Comparison of ENCODE assay signal across 9 cellular contexts in the genomic region with DNA sequence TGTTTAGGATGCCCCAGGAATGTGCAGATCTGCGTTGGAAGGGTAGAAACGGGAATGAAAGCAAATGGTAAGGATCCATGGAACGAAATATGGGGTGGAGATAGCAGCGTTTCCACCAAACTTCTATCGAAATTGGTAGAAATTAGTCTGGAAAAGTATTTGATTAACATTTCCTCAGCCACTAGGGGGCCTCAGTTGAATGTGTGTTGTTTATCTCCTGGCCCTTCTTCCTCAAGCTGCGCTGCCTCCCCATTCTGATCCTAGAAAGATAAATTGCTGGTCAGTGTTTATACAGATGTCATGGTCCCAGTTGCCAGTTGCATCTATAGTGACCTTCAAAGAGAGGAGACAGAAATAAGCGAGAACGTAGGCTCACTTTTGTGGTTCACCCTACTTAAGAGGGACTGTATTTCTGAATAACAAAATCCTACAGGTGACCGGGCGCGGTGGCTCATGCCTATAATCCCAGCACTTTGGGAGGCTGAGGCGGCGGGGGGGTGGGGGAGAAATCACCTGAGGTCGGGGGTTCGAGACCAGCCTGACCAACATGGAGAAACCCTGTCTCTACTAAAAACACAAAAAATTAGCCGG.
DNase-seq lines count a peak whose midpoint lies in the region; ATAC-seq, FAIRE-seq and TF ChIP-seq lines count a peak whose summit lies in the region.
"Had no signal": no experiment of that assay in that cellular context is flagged by ENCODE, and none has a peak within 500 bp of the region (broad histone marks: within the 10 kb centered on the region; RNA-seq: fewer than 3 reads in every experiment).

No MANE protein-coding gene starts in this region.

- no peak overlapping the region for H2AK5ac ChIP-seq in IMR-90 (ENCODE audit: low read depth, low read length)

- H3K4me1 ChIP-seq in IMR-90 (ENCODE audit: control insufficient read depth, insufficient read depth, low read length) (0 out of 2 replicates have a peak, but pooled peaks cover 2% of the 10 kb centered on the region), tibial nerve (no peaks in the 10 kb centered on the region)

- in situ Hi-C loops in IMR-90 (cut with MboI; ENCODE audit: low sequenced_read_pairs): no loop called here

- TF ChIP-seq POLR2A in IMR-90 (IDR thresholded peaks at IDR 0.05; ENCODE audit: low read depth, low read length): no peak
- no peak for TF ChIP-seq POLR2A in tibial nerve (IDR thresholded peaks at IDR 0.05)

- peak overlapping the region; percentile 69; the same call in 1 of the 2 replicates for H3K4me2 ChIP-seq in IMR-90 (ENCODE audit: low read depth, low read length)

- no peak overlapping the region for H3K9ac ChIP-seq in IMR-90 (ENCODE audit: low read depth, low read length)

- no peak overlapping the region for H3K14ac ChIP-seq in IMR-90 (replicated peaks; ENCODE audit: low read depth, low read length)

- no peak overlapping the region for H2BK5ac ChIP-seq in IMR-90 (ENCODE audit: low read depth, low read length, poor library complexity, severe bottlenecking)

- H4K8ac ChIP-seq in IMR-90 (ENCODE audit: low read depth in 2 of 2, low read length in 2 of 2): no peak overlapping the region

- CTCF ChIA-PET in IMR-90 (lab: Yijun Ruan, JAX): interaction anchor here (0.5 to 0.7 kb wide), 3 partner anchors 13 to 217 kb away, joined by 3 read pairs; no protein-coding TSS in a partner anchor

- H3K9me3 ChIP-seq in IMR-90 (ENCODE audit: control insufficient read depth, insufficient read depth, low read length) (peaks cover 3% of the 10 kb centered on the region; the same call in 1 of the 2 replicates), tibial nerve (no peaks in the 10 kb centered on the region)

- no peak overlapping the region for H2AK9ac ChIP-seq in IMR-90 (replicated peaks; ENCODE audit: low read depth, low read length, poor library complexity)

- FAIRE-seq in RCC 7860 (lab: Jason Lieb, UNC): no peak

- H2BK15ac ChIP-seq in IMR-90 (ENCODE audit: low read depth, low read length): no peak overlapping the region

- H3K18ac ChIP-seq in IMR-90 (ENCODE audit: low read depth, low read length): peak overlapping the region; percentile 43; the same call in 1 of the 2 replicates

- H3K4ac ChIP-seq in IMR-90 (ENCODE audit: low read depth, low read length): 0 out of 2 replicates have a peak overlapping the region, but pooled peaks have one; percentile 45

- peak overlapping the region; percentile 82; the same call in 1 of the 2 replicates for H2BK20ac ChIP-seq in IMR-90 (ENCODE audit: low read depth, low read length)

- H3K56ac ChIP-seq in IMR-90 (ENCODE audit: extremely low read depth, insufficient read depth, low read length): 0 out of 2 replicates have a peak overlapping the region, but pooled peaks have one; percentile 4

- H3K36me3 ChIP-seq in IMR-90 (ENCODE audit: control insufficient read depth, insufficient read depth, low read length) (no peaks in the 10 kb centered on the region), tibial nerve (no peaks in the 10 kb centered on the region)

- H4K91ac ChIP-seq in IMR-90 (ENCODE audit: insufficient read depth, low read depth, low read length): no peak overlapping the region

- no peaks in the 10 kb centered on the region for H4K20me1 ChIP-seq in IMR-90 (ENCODE audit: insufficient read depth, low read length)

- no TSS peak for BruUV-seq in IMR-90 (replicated peaks; lab: Mats Ljungman, UMichigan)

- H3K27ac ChIP-seq in IMR-90 (ENCODE audit: insufficient read depth, low read length) (no peak overlapping the region), tibial nerve (no peak overlapping the region)

- TF ChIP-seq RAD21 in IMR-90 (IDR thresholded peaks at IDR 0.05; ENCODE audit: low read length): peak; percentile 60

- dilution Hi-C loops in IMR-90 (cut with HindIII; ENCODE audit: low sequenced_read_pairs, unreplicated experiment): no loop called here

- no peak for TF ChIP-seq EP300 in tibial nerve (IDR thresholded peaks at IDR 0.05)

- H4K5ac ChIP-seq in IMR-90 (ENCODE audit: low read depth, low read length): no peak overlapping the region

- H3K27me3 ChIP-seq in IMR-90 (ENCODE audit: control insufficient read depth, insufficient read depth, low read length): no peaks in the 10 kb centered on the region
- no peaks in the 10 kb centered on the region for H3K27me3 ChIP-seq in tibial nerve

- DNase-seq in DMS53 treated with DMSO at 0.1 percent for 48 hours (lab: John Stamatoyannopoulos, UW; ENCODE audit: unreplicated experiment) (peak; percentile 36), IMR-90 (peak; percentile 47), RCC 7860 (ENCODE audit: low spot score) (peak; percentile 8), foreskin fibroblast (peak; percentile 34 to 55), tibial nerve (ENCODE audit: low spot score in 2 of 2) (peak in 1 of 2 donors; percentile 21), ureter (ENCODE audit: low spot score) (no peak), HK-2 (ENCODE audit: unreplicated experiment) (no peak)

- intact Hi-C loops in IMR-90 (cut with micrococcal nuclease): loop anchor here (5.0 kb wide), 1 partner anchor 220 kb away; no protein-coding TSS in a partner anchor

- H3K9me1 ChIP-seq in IMR-90 (ENCODE audit: insufficient read depth, low read length): no peaks in the 10 kb centered on the region

- 0 out of 2 replicates have a peak, but pooled peaks have one; percentile 32 for ATAC-seq in IMR-90 (ENCODE audit: low read depth)
- no peak for ATAC-seq in GM21360 (IDR thresholded peaks at IDR 0.05; ENCODE audit: unreplicated experiment)

- POLR2A ChIA-PET in IMR-90 (lab: Charles Lee; ENCODE audit: unreplicated experiment): no interaction called here

- TF ChIP-seq CTCF in IMR-90 (conservative IDR thresholded peaks at IDR 0.05; ENCODE audit: low read depth, low read length): peak; percentile 48
- TF ChIP-seq CTCF in foreskin fibroblast (IDR thresholded peaks at IDR 0.05; ENCODE audit: low read depth, low read length): peak; percentile 33
- peak in 3 of 5 experiments; percentile 14 to 39 (median 19) for TF ChIP-seq CTCF in tibial nerve (IDR thresholded peaks at IDR 0.05)

- no peak overlapping the region; the same call in 1 of the 2 replicates for H3K4me3 ChIP-seq in IMR-90 (ENCODE audit: insufficient read depth, low read depth, low read length)
- H3K4me3 ChIP-seq in foreskin fibroblast (ENCODE audit: low read depth in 1 of 2, low read length in 2 of 2): no peak overlapping the region
- H3K4me3 ChIP-seq in tibial nerve: no peak overlapping the region
- H3K4me3 ChIP-seq: lung had no signal

- H2AFZ ChIP-seq in IMR-90 (replicated peaks; ENCODE audit: low read length, poor library complexity): no peak overlapping the region

- no peak overlapping the region for H3K23ac ChIP-seq in IMR-90 (ENCODE audit: low read depth, low read length)

- 20% methylated on average over 1 of the region's 16 CpGs; no CpG with 5 or more reads in 1 of the 2 experiments for WGBS in IMR-90 (ENCODE audit: extremely low coverage in 2 of 2, insufficient read length in 1 of 2), 2 experiments
- 66 to 69% methylated on average over 16 of the region's 16 CpGs for WGBS in tibial nerve, 2 donors

- H2BK120ac ChIP-seq in IMR-90 (ENCODE audit: low read depth, low read length): peak overlapping the region; percentile 80; the same call in 1 of the 2 replicates

- no peaks in the 10 kb centered on the region for H3K79me1 ChIP-seq in IMR-90 (ENCODE audit: low read depth in 1 of 2, low read length in 2 of 2)

TF ChIP-seq in IMR-90, 13 proteins besides CTCF, POLR2A, EP300 and RAD21:
- TF ChIP-seq, protein P1, sequence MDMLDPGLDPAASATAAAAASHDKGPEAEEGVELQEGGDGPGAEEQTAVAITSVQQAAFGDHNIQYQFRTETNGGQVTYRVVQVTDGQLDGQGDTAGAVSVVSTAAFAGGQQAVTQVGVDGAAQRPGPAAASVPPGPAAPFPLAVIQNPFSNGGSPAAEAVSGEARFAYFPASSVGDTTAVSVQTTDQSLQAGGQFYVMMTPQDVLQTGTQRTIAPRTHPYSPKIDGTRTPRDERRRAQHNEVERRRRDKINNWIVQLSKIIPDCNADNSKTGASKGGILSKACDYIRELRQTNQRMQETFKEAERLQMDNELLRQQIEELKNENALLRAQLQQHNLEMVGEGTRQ (IDR thresholded peaks at IDR 0.05; ENCODE audit: low read depth, low read length): no peak
- peak; percentile 34; the same call in 1 of the 2 replicates for TF ChIP-seq SMC3 (IDR thresholded peaks at IDR 0.05; ENCODE audit: low read depth, low read length)
- TF ChIP-seq MXI1 (IDR thresholded peaks at IDR 0.05; ENCODE audit: borderline replicate concordance, low read depth, low read length): no peak
- no peak for TF ChIP-seq RFX5 (IDR thresholded peaks at IDR 0.05; ENCODE audit: low read depth, low read length)
- no peak for TF ChIP-seq MAZ (IDR thresholded peaks at IDR 0.05; ENCODE audit: borderline replicate concordance, low read depth, low read length)
- TF ChIP-seq BHLHE40 (IDR thresholded peaks at IDR 0.05; ENCODE audit: low read depth, low read length): no peak
- TF ChIP-seq, protein P2, sequence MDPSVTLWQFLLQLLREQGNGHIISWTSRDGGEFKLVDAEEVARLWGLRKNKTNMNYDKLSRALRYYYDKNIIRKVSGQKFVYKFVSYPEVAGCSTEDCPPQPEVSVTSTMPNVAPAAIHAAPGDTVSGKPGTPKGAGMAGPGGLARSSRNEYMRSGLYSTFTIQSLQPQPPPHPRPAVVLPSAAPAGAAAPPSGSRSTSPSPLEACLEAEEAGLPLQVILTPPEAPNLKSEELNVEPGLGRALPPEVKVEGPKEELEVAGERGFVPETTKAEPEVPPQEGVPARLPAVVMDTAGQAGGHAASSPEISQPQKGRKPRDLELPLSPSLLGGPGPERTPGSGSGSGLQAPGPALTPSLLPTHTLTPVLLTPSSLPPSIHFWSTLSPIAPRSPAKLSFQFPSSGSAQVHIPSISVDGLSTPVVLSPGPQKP (IDR thresholded peaks at IDR 0.05; ENCODE audit: borderline replicate concordance, low read depth, low read length): no peak

Comparison
In these comparisons a context has a peak if more than half of its experiments do, and no peak if none do; other contexts are left out.
1. DNase-seq: peak in DMS53 treated with DMSO at 0.1 percent for 48 hours (single experiment), IMR-90 (single experiment), RCC 7860 (single experiment) and foreskin fibroblast (2 of 2); none in ureter (single experiment) and HK-2 (single experiment).
2. Peak in every context shown above with its lines, with median percentiles within 50 percentile points of each other: CTCF ChIP-seq.